ENCODE assay signal across 22 cellular contexts in the genomic region with DNA sequence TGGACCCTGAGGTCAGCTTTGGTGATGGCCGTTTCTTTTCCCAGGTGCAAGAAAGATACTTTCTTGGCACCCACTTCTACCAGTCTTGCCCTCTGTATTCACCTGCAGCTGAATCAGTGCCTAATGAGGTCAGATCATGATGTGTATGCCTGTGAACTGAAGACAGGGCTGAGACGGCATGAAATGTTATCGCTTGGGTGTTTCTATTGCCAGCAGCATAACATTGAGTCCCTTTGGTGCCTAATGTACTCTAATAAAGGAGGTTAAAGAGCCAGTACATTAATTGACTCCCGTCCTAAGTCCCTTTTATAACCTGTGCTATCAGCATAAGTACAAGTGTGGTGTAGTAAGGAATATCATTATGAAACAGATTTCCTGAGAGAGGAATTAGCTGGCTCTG.
"Had no signal": no experiment of that assay in that cellular context is flagged by ENCODE, and none has a peak within 500 bp of the region (broad histone marks: within the 10 kb centered on the region; RNA-seq: fewer than 3 reads in every experiment).

No MANE protein-coding gene starts in this region.

- H3K27ac ChIP-seq: KMS-11, SJSA1 had no signal

- H3K4me3 ChIP-seq: SJSA1 had no signal

- H3K36me3 ChIP-seq: SJSA1 had no signal

- FAIRE-seq: RCC 7860 had no signal

- H3K4me1 ChIP-seq: SJSA1 had no signal

- H3K4me1 Mint-ChIP-seq: activated CD8-positive, alpha-beta memory T cell treated with anti-CD3 and anti-CD28 coated beads, Interleukin-2, amount 10 ng/mL, durations not matched to agents 7 days and 5 days had no signal

- H3K9ac ChIP-seq: KMS-11 had no signal

- ATAC-seq: activated CD4-positive, CD25-positive, alpha-beta regulatory T cell treated with anti-CD3 and anti-CD28 coated beads, Interleukin-2, amount 50 U/mL, for 24 hours; activated CD8-positive, alpha-beta memory T cell treated with anti-CD3 and anti-CD28 coated beads, Interleukin-2, amount 10 ng/mL, durations not matched to agents 7 days and 5 days; activated T-cell treated with anti-CD3 and anti-CD28 coated beads, Interleukin-2, amount 50 U/mL, for 4 hours; SK-N-SH treated with all-trans-retinoic acid at 6 μM for 48 hours had no signal

- H3K9me3 Mint-ChIP-seq: activated T-cell treated with anti-CD3 and anti-CD28 coated beads, Interleukin-2, amount 50 U/mL, for 4 hours; T-helper 1 cell treated with Interleukin-12 subunit alpha and Interleukin-12 subunit beta and Interleukin-4 antibody, amounts not matched to agents 30 μg/mL and 1 μg/mL, for 36 hours had no signal

- H3K27me3 ChIP-seq: SJSA1 had no signal

- H3K4me3 Mint-ChIP-seq: activated CD8-positive, alpha-beta memory T cell treated with anti-CD3 and anti-CD28 coated beads, Interleukin-2, amount 10 ng/mL, durations not matched to agents 7 days and 5 days; activated naive CD8-positive, alpha-beta T cell; activated T-cell treated with anti-CD3 and anti-CD28 coated beads, Interleukin-2, amount 50 U/mL, for 4 hours; T-helper 1 cell treated with Interleukin-12 subunit alpha and Interleukin-12 subunit beta and Interleukin-4 antibody, amounts not matched to agents 30 μg/mL and 1 μg/mL, for 36 hours had no signal

- H3K9me3 ChIP-seq: SJSA1 had no signal

- DNase-seq: activated CD4-positive, alpha-beta T cell treated with anti-CD3 and anti-CD28 coated beads for 4 hours; activated CD4-positive, alpha-beta T cell treated with anti-CD3 and anti-CD28 coated beads, Interleukin-2, amount 50 U/mL, for 48 hours; activated CD8-positive, alpha-beta memory T cell treated with anti-CD3 and anti-CD28 coated beads, Interleukin-2, amount 10 ng/mL, durations not matched to agents 7 days and 5 days; activated effector memory CD4-positive, alpha-beta T cell treated with anti-CD3 and anti-CD28 coated beads, Interleukin-2, amount 50 U/mL, for 16 hours; activated naive CD4-positive, alpha-beta T cell treated with Interleukin-2 at 50 U/mL for 16 hours; activated T-cell treated with anti-CD3 and anti-CD28 coated beads, Interleukin-2, amount 50 U/mL, for 4 hours; anterior cingulate cortex; cerebellar nuclear complex; MM.1S; NCI-H1694 treated with DMSO at 0.1 percent for 48 hours; NCI-H2081; NCI-H446; NCI-H524; NCI-H774; SHP77 had no signal

- H3K27ac Mint-ChIP-seq: activated CD8-positive, alpha-beta memory T cell treated with anti-CD3 and anti-CD28 coated beads, Interleukin-2, amount 10 ng/mL, durations not matched to agents 7 days and 5 days; activated naive CD8-positive, alpha-beta T cell; T-helper 1 cell treated with Interleukin-12 subunit alpha and Interleukin-12 subunit beta and Interleukin-4 antibody, amounts not matched to agents 30 μg/mL and 1 μg/mL, for 36 hours had no signal

- H3K4me2 ChIP-seq: KMS-11 had no signal

- H3K36me3 Mint-ChIP-seq: activated CD8-positive, alpha-beta memory T cell treated with anti-CD3 and anti-CD28 coated beads, Interleukin-2, amount 10 ng/mL, durations not matched to agents 7 days and 5 days had no signal
